2 cellular contexts compared by ENCODE assay signal in the genomic region with DNA sequence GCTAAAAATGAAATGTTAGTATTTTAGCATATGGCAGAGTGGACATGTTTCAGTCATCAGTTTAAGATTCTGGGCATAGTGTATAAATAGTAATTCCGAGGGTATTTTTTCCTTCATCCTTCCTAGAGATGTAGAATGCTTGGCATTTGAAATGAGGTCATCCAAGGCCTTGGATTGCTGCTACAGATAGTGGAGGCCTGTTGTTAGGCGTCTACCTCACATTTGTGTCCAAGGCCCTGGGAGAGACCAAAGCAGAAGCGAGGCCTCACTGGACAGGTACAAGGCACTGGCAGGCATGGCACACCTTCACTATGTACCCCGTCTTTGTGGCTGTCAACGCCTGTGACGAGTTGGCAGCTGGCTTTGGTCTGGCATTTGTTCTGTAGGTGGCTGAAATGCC.
TF ChIP-seq lines count a peak whose summit lies in the region.

No MANE protein-coding gene starts in this region.

TF ChIP-seq in SK-N-SH, 30 proteins besides CTCF, POLR2A, EP300 and RAD21:
- TF ChIP-seq PBX3 (IDR thresholded peaks at IDR 0.05) (no peak), TEAD4 (IDR thresholded peaks at IDR 0.05; ENCODE audit: borderline replicate concordance, insufficient read depth) (no peak), FOXJ3 (CRISPR knock-in tag; IDR thresholded peaks at IDR 0.05) (no peak), GATA2 (CRISPR knock-in tag; IDR thresholded peaks at IDR 0.05) (no peak), TCF12 (IDR thresholded peaks at IDR 0.05) (no peak), JUND (IDR thresholded peaks at IDR 0.05) (no peak), NFIC (IDR thresholded peaks at IDR 0.05; ENCODE audit: borderline replicate concordance) (no peak), SMC3 (IDR thresholded peaks at IDR 0.05; ENCODE audit: low read depth, low read length) (no peak), SIN3A (IDR thresholded peaks at IDR 0.05; ENCODE audit: borderline replicate concordance, low read depth, low read length) (no peak), RXRA (IDR thresholded peaks at IDR 0.05; ENCODE audit: borderline replicate concordance, low read depth) (no peak), EZH2phosphoT487 (IDR thresholded peaks at IDR 0.05; ENCODE audit: borderline replicate concordance, low read depth) (no peak), YY1 (IDR thresholded peaks at IDR 0.05; ENCODE audit: low read depth) (no peak), ZBTB33 (IDR thresholded peaks at IDR 0.05; ENCODE audit: borderline replicate concordance, low read depth) (no peak), USF2 (IDR thresholded peaks at IDR 0.05; ENCODE audit: borderline replicate concordance, low read depth, low read length) (no peak)

TF ChIP-seq in SK-N-SH treated with all-trans-retinoic acid at 6 μM for 48 hours, 23 proteins besides CTCF, POLR2A, EP300 and RAD21:
- TF ChIP-seq CSDC2 (CRISPR knock-in tag; IDR thresholded peaks at IDR 0.05) (no peak), ESRRG (CRISPR knock-in tag; IDR thresholded peaks at IDR 0.05) (no peak), GLIS3 (CRISPR knock-in tag; IDR thresholded peaks at IDR 0.05) (no peak), SNAI2 (CRISPR knock-in tag; IDR thresholded peaks at IDR 0.05) (no peak), ZFP30 (CRISPR knock-in tag; IDR thresholded peaks at IDR 0.05) (no peak), BACH2 (CRISPR knock-in tag; IDR thresholded peaks at IDR 0.05; ENCODE audit: borderline replicate concordance) (no peak), ZNF70 (CRISPR knock-in tag; IDR thresholded peaks at IDR 0.05) (no peak), PPARA (CRISPR knock-in tag; IDR thresholded peaks at IDR 0.05; ENCODE audit: borderline replicate concordance) (no peak), ZNF565 (CRISPR knock-in tag; conservative IDR thresholded peaks at IDR 0.05; ENCODE audit: low read depth) (no peak), ISL1 (CRISPR knock-in tag; IDR thresholded peaks at IDR 0.05) (no peak)
